Comparison of ENCODE assay signal across 13 cellular contexts in the genomic region with DNA sequence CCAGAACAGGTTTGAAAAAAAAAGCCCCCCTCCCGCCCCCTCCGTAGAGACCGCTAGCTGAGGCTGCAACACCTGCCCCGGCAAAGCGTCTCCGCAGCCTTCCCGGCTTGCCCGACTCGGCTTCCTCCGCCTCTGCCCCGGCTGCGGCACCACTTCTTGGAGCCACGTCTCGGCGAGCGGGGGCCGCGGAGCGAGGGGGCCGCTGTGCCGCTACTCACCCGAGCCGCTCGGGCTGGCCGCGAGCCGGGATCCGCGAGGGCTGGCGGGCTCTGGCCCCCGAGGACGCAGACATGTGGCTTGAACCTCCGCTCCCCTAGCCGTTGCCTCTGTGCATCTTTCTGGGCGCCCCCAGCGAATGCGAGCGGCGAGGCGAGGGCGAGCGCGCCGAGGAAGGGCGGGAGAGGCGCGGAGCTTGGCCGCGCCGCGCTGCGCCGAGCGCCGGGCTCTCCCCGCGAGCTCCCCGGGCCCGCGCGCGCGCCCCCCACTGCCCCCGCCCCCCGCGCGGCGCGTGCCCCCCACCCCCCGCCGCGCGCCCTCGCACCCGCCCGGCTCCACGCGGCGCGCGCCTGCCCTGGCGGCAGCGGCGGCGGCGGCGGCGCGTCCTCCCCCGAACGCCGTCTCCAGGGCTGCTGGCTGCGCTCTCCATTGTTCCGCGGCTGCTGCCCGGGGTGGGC.
DNase-seq lines count a peak whose midpoint lies in the region; ATAC-seq, FAIRE-seq and TF ChIP-seq lines count a peak whose summit lies in the region.
"Had no signal": no experiment of that assay in that cellular context is flagged by ENCODE, and none has a peak within 500 bp of the region (broad histone marks: within the 10 kb centered on the region; RNA-seq: fewer than 3 reads in every experiment).

No MANE protein-coding gene starts in this region.

- H3K9me3 ChIP-seq in left ventricle myocardium inferior (replicated peaks): no peaks in the 10 kb centered on the region
- H3K9me3 ChIP-seq in CD8-positive, alpha-beta T cell (ENCODE audit: low read length): no peaks in the 10 kb centered on the region

- H3K9me3 Mint-ChIP-seq in brain (peaks cover 0 to 5% (median 4%) of the 10 kb centered on the region in 5 experiments), nephron progenitor cell (no peaks in the 10 kb centered on the region)
- no peaks in the 10 kb centered on the region for H3K9me3 Mint-ChIP-seq in CD8-positive, alpha-beta T cell

- ATAC-seq in CD8-positive, alpha-beta T cell: no peak
- ATAC-seq in GM19455 (IDR thresholded peaks at IDR 0.05; ENCODE audit: unreplicated experiment): no peak
- ATAC-seq: K562 had no signal

- no peaks in the 10 kb centered on the region for H3K36me3 Mint-ChIP-seq in brain
- no peaks in the 10 kb centered on the region for H3K36me3 Mint-ChIP-seq in nephron progenitor cell (ENCODE audit: low read depth)
- H3K36me3 Mint-ChIP-seq in CD8-positive, alpha-beta T cell: no peaks in the 10 kb centered on the region

- H3K4me3 ChIP-seq in left ventricle myocardium inferior: peak overlapping the region; percentile 57
- H3K4me3 ChIP-seq in CD8-positive, alpha-beta T cell (ENCODE audit: low read depth, low read length): no peak overlapping the region
- H3K4me3 ChIP-seq: K562, lung had no signal

- intact Hi-C loops in left ventricle myocardium inferior (cut with micrococcal nuclease): no loop called here
- intact Hi-C loops in cardiac septum (cut with DNase I): no loop called here
- intact Hi-C loops in CD8-positive, alpha-beta T cell (cut with DNase I, micrococcal nuclease): no loop called here

- DNase-seq in left ventricle myocardium inferior: no peak
- DNase-seq in cardiac septum (ENCODE audit: low spot score): no peak
- no peak for DNase-seq in nephron progenitor cell
- no peak for DNase-seq in HTR-8/SVneo (ENCODE audit: insufficient read length, low spot score)
- no peak for DNase-seq in activated CD4-positive, CD25-positive, alpha-beta regulatory T cell treated with anti-CD3 and anti-CD28 coated beads, Interleukin-2, amount 50 U/mL, for 72 hours
- DNase-seq in CD8-positive, alpha-beta T cell: no peak
- DNase-seq: DMS153 had no signal

- H3K4me1 Mint-ChIP-seq in brain: peaks cover 31% of the 10 kb centered on the region
- peaks cover 22% of the 10 kb centered on the region for H3K4me1 Mint-ChIP-seq in nephron progenitor cell
- H3K4me1 Mint-ChIP-seq in CD8-positive, alpha-beta T cell (ENCODE audit: low read depth): no peaks in the 10 kb centered on the region

- H3K27ac ChIP-seq in left ventricle myocardium inferior (replicated peaks): no peak overlapping the region
- no peak overlapping the region for H3K27ac ChIP-seq in CD8-positive, alpha-beta T cell (ENCODE audit: low read depth, low read length)
- H3K27ac ChIP-seq: VCaP had no signal

- no peak for FAIRE-seq in HTR-8/SVneo (lab: Jason Lieb, UNC)
- FAIRE-seq: bronchial epithelial cell, K562 had no signal

- H3K27me3 Mint-ChIP-seq in brain (peaks cover 43% of the 10 kb centered on the region), nephron progenitor cell (ENCODE audit: low read depth, poor library complexity) (peaks cover 94% of the 10 kb centered on the region)
- peaks cover 56% of the 10 kb centered on the region for H3K27me3 Mint-ChIP-seq in CD8-positive, alpha-beta T cell (ENCODE audit: low read depth)

- CTCF ChIA-PET in CD8-positive, alpha-beta T cell (lab: Charles Lee): no interaction called here

- no peak for TF ChIP-seq CTCF in left ventricle myocardium inferior (IDR thresholded peaks at IDR 0.05; ENCODE audit: borderline replicate concordance)
- TF ChIP-seq CTCF in brain (conservative IDR thresholded peaks at IDR 0.05): no peak
- TF ChIP-seq CTCF in nephron progenitor cell (IDR thresholded peaks at IDR 0.05): no peak
- TF ChIP-seq CTCF in CD8-positive, alpha-beta T cell (IDR thresholded peaks at IDR 0.05): no peak

- H3K4me1 ChIP-seq in left ventricle myocardium inferior: peaks cover 9% of the 10 kb centered on the region
- no peaks in the 10 kb centered on the region for H3K4me1 ChIP-seq in CD8-positive, alpha-beta T cell (ENCODE audit: insufficient read depth, low read length)

- peak overlapping the region; percentile 77 to 90 (median 87) for H3K4me3 Mint-ChIP-seq in brain
- peak overlapping the region; percentile 79 for H3K4me3 Mint-ChIP-seq in nephron progenitor cell
- no peak overlapping the region for H3K4me3 Mint-ChIP-seq in CD8-positive, alpha-beta T cell

- no peaks in the 10 kb centered on the region for H3K36me3 ChIP-seq in left ventricle myocardium inferior
- no peaks in the 10 kb centered on the region for H3K36me3 ChIP-seq in CD8-positive, alpha-beta T cell (ENCODE audit: insufficient read depth, low read length)

- H3K27me3 ChIP-seq in left ventricle myocardium inferior (ENCODE audit: low read depth): peaks cover 92% of the 10 kb centered on the region
- H3K27me3 ChIP-seq in CD8-positive, alpha-beta T cell (ENCODE audit: insufficient read depth, low read length): peaks cover 4% of the 10 kb centered on the region

- H3K27ac Mint-ChIP-seq in brain: no peak overlapping the region
- no peak overlapping the region for H3K27ac Mint-ChIP-seq in nephron progenitor cell
- no peak overlapping the region for H3K27ac Mint-ChIP-seq in CD8-positive, alpha-beta T cell

- POLR2A ChIA-PET in CD8-positive, alpha-beta T cell (lab: Charles Lee): no interaction called here
